1 cellular context compared by ENCODE assay signal in the genomic region with DNA sequence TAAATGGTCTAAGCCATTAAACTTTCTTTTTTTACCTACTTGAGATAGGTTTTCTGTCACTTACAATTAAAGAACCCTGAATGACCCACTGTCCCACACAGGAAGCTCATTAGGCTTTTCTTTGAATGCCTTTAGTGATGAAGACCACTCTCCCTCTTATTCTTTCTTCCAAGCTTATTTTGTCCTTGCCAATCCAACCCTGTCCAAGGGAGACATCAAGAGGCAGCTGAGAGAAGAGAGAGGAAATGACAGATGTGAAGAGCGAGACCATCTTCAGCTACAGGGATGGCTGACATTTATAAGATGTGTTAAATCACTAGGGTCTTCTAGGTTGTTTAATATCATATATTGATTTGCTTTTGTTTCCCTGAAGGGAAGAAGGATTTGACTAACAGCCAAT.
TF ChIP-seq lines count a peak whose summit lies in the region.

No MANE protein-coding gene starts in this region.

TF ChIP-seq in GM12878, 131 proteins besides CTCF, POLR2A, EP300 and RAD21 (continued from another document):
- TF ChIP-seq IRF4 (IDR thresholded peaks at IDR 0.05; ENCODE audit: low read depth, low read length): no peak
- TF ChIP-seq BRCA1 (IDR thresholded peaks at IDR 0.05; ENCODE audit: low read depth, low read length): no peak
